Comparison of ENCODE assay signal across 20 cellular contexts in genomic region chr12:22230280-22230794, GRCh38.
A peak's percentile ranks its signal among the peaks of the same experiment; 100 is the strongest.
DNase-seq lines count a peak whose midpoint lies in the region; FAIRE-seq and TF ChIP-seq lines count a peak whose summit lies in the region.
"Had no signal": no experiment of that assay in that cellular context is flagged by ENCODE, and none has a peak within 500 bp of the region (broad histone marks: within the 10 kb centered on the region; RNA-seq: fewer than 3 reads in every experiment).

No MANE protein-coding gene starts in this region.

- H3K4me3 Mint-ChIP-seq in type B pancreatic cell, result peak overlapping the region; percentile 7
- H3K4me3 Mint-ChIP-seq in Caco-2 (ENCODE audit: unreplicated experiment), result no peak overlapping the region
- H3K4me3 Mint-ChIP-seq: CD8-positive, alpha-beta memory T cell had no signal

- no peak for FAIRE-seq in H54 (lab: Jason Lieb, UNC)
- FAIRE-seq: frontal cortex, G401.6 had no signal

- CTCF ChIA-PET in Caco-2 (lab: Charles Lee), result no interaction called here

- no peaks in the 10 kb centered on the region for H3K27me3 ChIP-seq in esophagus muscularis mucosa
- H3K27me3 ChIP-seq in Caco-2 (replicated peaks; ENCODE audit: control insufficient read depth, insufficient read depth, low read length), result no peaks in the 10 kb centered on the region; the same call in 1 of the 2 replicates
- H3K27me3 ChIP-seq: ascending aorta, right lobe of liver had no signal

- no peaks in the 10 kb centered on the region for H3K9me3 Mint-ChIP-seq in type B pancreatic cell
- no peaks in the 10 kb centered on the region for H3K9me3 Mint-ChIP-seq in Caco-2 (ENCODE audit: unreplicated experiment)

- no peak for TF ChIP-seq CTCF in astrocyte of the spinal cord (IDR thresholded peaks at IDR 0.05; ENCODE audit: low read depth, low read length)
- no peak for TF ChIP-seq CTCF in type B pancreatic cell (conservative IDR thresholded peaks at IDR 0.05)
- TF ChIP-seq CTCF in esophagus muscularis mucosa (IDR thresholded peaks at IDR 0.05), result no peak
- TF ChIP-seq CTCF in Caco-2 (IDR thresholded peaks at IDR 0.05; ENCODE audit: insufficient read depth in 1 of 2, low read depth in 1 of 2, low read length in 1 of 2, severe bottlenecking in 1 of 2, unreplicated experiment in 1 of 2), result no peak

- H3K36me3 ChIP-seq in esophagus muscularis mucosa, result no peaks in the 10 kb centered on the region
- no peaks in the 10 kb centered on the region for H3K36me3 ChIP-seq in Caco-2 (ENCODE audit: control insufficient read depth, insufficient read depth, low read length)
- H3K36me3 ChIP-seq: ascending aorta, right lobe of liver, thoracic aorta had no signal

- no TSS peak for BruUV-seq in Caco-2 (replicated peaks; lab: Mats Ljungman, UMichigan)

- no peaks in the 10 kb centered on the region for H3K9me3 ChIP-seq in esophagus muscularis mucosa
- H3K9me3 ChIP-seq in Caco-2, result no peaks in the 10 kb centered on the region
- H3K9me3 ChIP-seq: ascending aorta, right lobe of liver, thoracic aorta had no signal

- no peak overlapping the region for H3K27ac ChIP-seq in esophagus muscularis mucosa (replicated peaks in 1 of 4)
- H3K27ac ChIP-seq: ascending aorta, KMS-11, right lobe of liver, thoracic aorta had no signal

- H3K27ac Mint-ChIP-seq in type B pancreatic cell, result no peak overlapping the region
- H3K27ac Mint-ChIP-seq in Caco-2 (ENCODE audit: unreplicated experiment), result no peak overlapping the region
- H3K27ac Mint-ChIP-seq: CD8-positive, alpha-beta memory T cell had no signal

- H3K27me3 Mint-ChIP-seq in type B pancreatic cell (peaks cover 20% of the 10 kb centered on the region), Caco-2 (ENCODE audit: insufficient read depth, unreplicated experiment) (peaks cover 14% of the 10 kb centered on the region)
- H3K27me3 Mint-ChIP-seq: CD8-positive, alpha-beta memory T cell had no signal

- in situ Hi-C loops in astrocyte of the spinal cord (cut with HindIII; ENCODE audit: low sequenced_read_pairs), result no loop called here

- H3K36me3 Mint-ChIP-seq in type B pancreatic cell, result no peaks in the 10 kb centered on the region
- H3K36me3 Mint-ChIP-seq in Caco-2 (ENCODE audit: insufficient read depth, unreplicated experiment), result no peaks in the 10 kb centered on the region

- intact Hi-C loops in esophagus muscularis mucosa (cut with DNase I), result no loop called here
- intact Hi-C loops in Caco-2 (cut with micrococcal nuclease; ENCODE audit: unreplicated experiment), result loop anchor here (5.0 kb wide), 1 partner anchor 212 kb away; no protein-coding TSS in a partner anchor

- POLR2A ChIA-PET in Caco-2 (lab: Charles Lee), result no interaction called here

- peak; percentile 5 for DNase-seq in H54 (ENCODE audit: insufficient read length, low spot score)
- DNase-seq in astrocyte of the spinal cord (ENCODE audit: low read depth, low spot score), result peak; percentile 79
- peak; percentile 25 for DNase-seq in iris pigment epithelial cell (ENCODE audit: low read depth)
- no peak for DNase-seq in type B pancreatic cell (ENCODE audit: extremely low spot score, unreplicated experiment)
- DNase-seq in stimulated activated CD4-positive, alpha-beta T cell treated with anti-CD3 and anti-CD28 coated beads, Interleukin-2, amount 100 ng/mL, for 24 hours, result no peak
- DNase-seq in esophagus muscularis mucosa (ENCODE audit: extremely low spot score), result no peak
- no peak for DNase-seq in Caco-2
- DNase-seq: activated CD4-positive, CD25-positive, alpha-beta regulatory T cell; activated effector memory CD4-positive, alpha-beta T cell treated with Interleukin-2 at 50 U/mL for 16 hours; CD8-positive, alpha-beta memory T cell; NCI-H146; NCI-H446; right lobe of liver; stimulated activated CD4-positive, alpha-beta T cell treated with anti-CD3 and anti-CD28 coated beads, Interleukin-4, amount 100 ng/mL, for 24 hours; T-helper 1 cell had no signal

- 57% methylated on average over 2 of the region's 2 CpGs for WGBS in esophagus muscularis mucosa

- TF ChIP-seq EP300 in esophagus muscularis mucosa (IDR thresholded peaks at IDR 0.05), result no peak

- H3K4me1 ChIP-seq in esophagus muscularis mucosa, result peaks cover 0 to 12% (median 8%) of the 10 kb centered on the region in 4 donors
- H3K4me1 ChIP-seq in Caco-2, result no peaks in the 10 kb centered on the region

- peaks cover 28% of the 10 kb centered on the region for H3K4me1 Mint-ChIP-seq in type B pancreatic cell (ENCODE audit: unreplicated experiment)
- H3K4me1 Mint-ChIP-seq in Caco-2 (ENCODE audit: low read depth, unreplicated experiment), result no peaks in the 10 kb centered on the region

- no peak overlapping the region for H3K4me3 ChIP-seq in astrocyte of the spinal cord (ENCODE audit: low read depth, low read length)
- H3K4me3 ChIP-seq in esophagus muscularis mucosa, result no peak overlapping the region
- no peak overlapping the region for H3K4me3 ChIP-seq in Caco-2 (ENCODE audit: low read depth, low read length)
- H3K4me3 ChIP-seq: ascending aorta, right lobe of liver, thoracic aorta had no signal

- no peak for TF ChIP-seq POLR2A in H54 (IDR thresholded peaks at IDR 0.05; ENCODE audit: low read depth, low read length)
- no peak for TF ChIP-seq POLR2A in esophagus muscularis mucosa (IDR thresholded peaks at IDR 0.05; ENCODE audit: low read depth)

Comparison
In these comparisons a context has a peak if more than half of its experiments do, and no peak if none do; other contexts are left out.
1. DNase-seq: peak in H54 (single experiment), astrocyte of the spinal cord (single experiment) and iris pigment epithelial cell (single experiment); none in type B pancreatic cell (single experiment), stimulated activated CD4-positive, alpha-beta T cell treated with anti-CD3 and anti-CD28 coated beads, Interleukin-2, amount 100 ng/mL, for 24 hours (0 of 2), esophagus muscularis mucosa (single experiment) and Caco-2 (0 of 2).